In genomic region chr17:48551206-48551597, GRCh38 we compare ENCODE assay signal across 24 cellular contexts. TPM values are rescaled to one million over a fixed set of nuclear protein-coding genes. Genes with fewer than 3 reads are reported as not detected.
A peak's percentile ranks its signal among the peaks of the same experiment; 100 is the strongest.
DNase-seq lines count a peak whose midpoint lies in the region; ATAC-seq and TF ChIP-seq lines count a peak whose summit lies in the region.
"Had no signal": no experiment of that assay in that cellular context is flagged by ENCODE, and none has a peak within 500 bp of the region (broad histone marks: within the 10 kb centered on the region; RNA-seq: fewer than 3 reads in every experiment).

No MANE protein-coding gene starts in this region.

- CTCF ChIA-PET in AG04449 (lab: Yijun Ruan, JAX), result interaction anchor here (0.7 to 2.1 kb wide), 7 partner anchors 10 to 215 kb away, joined by 3 to 6 read pairs (median 3); partner anchors contain the start of gene HOXB5
- CTCF ChIA-PET in Panc1 (lab: Charles Lee), result no interaction called here

- H3K9me3 ChIP-seq in Panc1 (ENCODE audit: control insufficient read depth, insufficient read depth, low read depth, low read length) (no peaks in the 10 kb centered on the region), esophagus squamous epithelium (no peaks in the 10 kb centered on the region), muscle layer of duodenum (ENCODE audit: control insufficient read depth in 1 of 2, low read length in 2 of 2) (no peaks in the 10 kb centered on the region)
- H3K9me3 ChIP-seq: heart left ventricle had no signal

- no peak for TF ChIP-seq POLR2A in esophagus squamous epithelium (IDR thresholded peaks at IDR 0.05)

- peaks cover 79% of the 10 kb centered on the region for H3K4me1 ChIP-seq in Panc1 (ENCODE audit: control insufficient read depth, insufficient read depth, low read length)
- H3K4me1 ChIP-seq in esophagus squamous epithelium, result peaks cover 8 to 100% (median 54%) of the 10 kb centered on the region in 3 donors
- peaks cover 8 to 56% of the 10 kb centered on the region in 2 donors for H3K4me1 ChIP-seq in muscle layer of duodenum (ENCODE audit: control insufficient read depth in 1 of 2, insufficient read depth in 2 of 2, low read length in 2 of 2)
- H3K4me1 ChIP-seq: neural progenitor cell had no signal

- peak overlapping the region; percentile 91 for H3K27ac ChIP-seq in Panc1 (ENCODE audit: low read length)
- H3K27ac ChIP-seq in esophagus squamous epithelium, result peak overlapping the region; percentile 86 to 95 (median 92)
- H3K27ac ChIP-seq in muscle layer of duodenum (ENCODE audit: low read length), result peak overlapping the region; percentile 63
- H3K27ac ChIP-seq: neural progenitor cell had no signal

- peaks cover 24% of the 10 kb centered on the region for H3K36me3 Mint-ChIP-seq in endothelial cell (ENCODE audit: low read depth, unreplicated experiment)
- H3K36me3 Mint-ChIP-seq: activated naive CD8-positive, alpha-beta T cell treated with anti-CD3 and anti-CD28 coated beads for 36 hours; neural progenitor cell had no signal

- TF ChIP-seq CTCF in AG04449 (IDR thresholded peaks at IDR 0.05; ENCODE audit: insufficient read depth, low read length, missing control alignments), result no peak
- no peak for TF ChIP-seq CTCF in Panc1 (IDR thresholded peaks at IDR 0.05)
- TF ChIP-seq CTCF in esophagus squamous epithelium (IDR thresholded peaks at IDR 0.05), result no peak
- no peak for TF ChIP-seq CTCF in endothelial cell (IDR thresholded peaks at IDR 0.05; ENCODE audit: unreplicated experiment)

- WGBS in esophagus squamous epithelium, 2 donors, result 17 to 60% methylated on average over 2 to 8 of the region's 21 CpGs

- in situ Hi-C loops in Panc1 (cut with HindIII; ENCODE audit: low pct_unique_long_range_greater_than_20kb, low sequenced_read_pairs), result no loop called here

- H3K27me3 ChIP-seq in Panc1 (ENCODE audit: control insufficient read depth, insufficient read depth, low read length) (no peaks in the 10 kb centered on the region), esophagus squamous epithelium (peaks cover 0 to 79% (median 0%) of the 10 kb centered on the region in 4 donors), muscle layer of duodenum (ENCODE audit: low read depth, low read length) (peaks cover 4% of the 10 kb centered on the region)

- H3K4me1 Mint-ChIP-seq in endothelial cell (ENCODE audit: unreplicated experiment), result peaks cover 53% of the 10 kb centered on the region
- H3K4me1 Mint-ChIP-seq: neural progenitor cell had no signal

- peak overlapping the region; percentile 27; the same call in 1 of the 2 replicates for H3K4me3 ChIP-seq in AG04449 (ENCODE audit: low read depth, low read length)
- no peak overlapping the region for H3K4me3 ChIP-seq in Panc1 (ENCODE audit: low read depth in 2 of 2, low read length in 2 of 2)
- H3K4me3 ChIP-seq in esophagus squamous epithelium, result peak overlapping the region; percentile 13 to 44 (median 22)
- peak overlapping the region in 1 of 2 donors; percentile 38 for H3K4me3 ChIP-seq in muscle layer of duodenum (ENCODE audit: low read depth in 1 of 2, low read length in 2 of 2)
- H3K4me3 ChIP-seq: heart left ventricle, neural progenitor cell had no signal

- intact Hi-C loops in Panc1 (cut with micrococcal nuclease; ENCODE audit: unreplicated experiment), result no loop called here
- intact Hi-C loops in esophagus squamous epithelium (cut with DNase I), result no loop called here

- POLR2A ChIA-PET in AG04449 (lab: Yijun Ruan, JAX) (interaction anchor here (1.0 kb wide), 2 partner anchors 42 to 47 kb away, joined by 3 read pairs; partner anchors contain the start of gene HOXB5), Panc1 (lab: Charles Lee) (no interaction called here)

- DNase-seq in AG04449 (ENCODE audit: low read depth, low spot score), result no peak
- DNase-seq in Panc1 (ENCODE audit: low read depth, low spot score), result no peak
- no peak for DNase-seq in esophagus squamous epithelium (lab: John Stamatoyannopoulos, UW)
- DNase-seq in endothelial cell (ENCODE audit: low spot score), result no peak
- DNase-seq in T1000 (lab: John Stamatoyannopoulos, UW), result no peak
- DNase-seq: activated CD4-positive, alpha-beta T cell treated with anti-CD3 and anti-CD28 coated beads for 1 hour; activated naive CD8-positive, alpha-beta T cell treated with anti-CD3 and anti-CD28 coated beads for 36 hours; caudate nucleus; heart left ventricle; mesendoderm; NCI-H146; NK-92 treated with Interleukin-12 subunit alpha and Interleukin-12 subunit beta, amount 100 ng/mL, for 24 hours; RPMI8226; T-helper 9 cell had no signal

- no peak overlapping the region for H3K27ac Mint-ChIP-seq in endothelial cell (ENCODE audit: unreplicated experiment)
- H3K27ac Mint-ChIP-seq: activated naive CD8-positive, alpha-beta T cell treated with anti-CD3 and anti-CD28 coated beads for 36 hours; activated T-helper 17 cell treated with anti-CD3 and anti-CD28 coated beads, Interleukin-2, amount 50 U/mL, for 72 hours; H9; neural progenitor cell had no signal

- H3K4me3 Mint-ChIP-seq in endothelial cell (ENCODE audit: unreplicated experiment), result no peak overlapping the region
- H3K4me3 Mint-ChIP-seq: activated naive CD8-positive, alpha-beta T cell treated with anti-CD3 and anti-CD28 coated beads for 36 hours; activated T-helper 17 cell treated with anti-CD3 and anti-CD28 coated beads, Interleukin-2, amount 50 U/mL, for 72 hours; neural progenitor cell had no signal

- ATAC-seq in Panc1 (no peak), HG03460 (IDR thresholded peaks at IDR 0.05; ENCODE audit: unreplicated experiment) (no peak), HG03159 (IDR thresholded peaks at IDR 0.05; ENCODE audit: unreplicated experiment) (no peak)
- ATAC-seq: activated T-helper 17 cell treated with anti-CD3 and anti-CD28 coated beads, Interleukin-2, amount 50 U/mL, for 72 hours; heart left ventricle; HepG2; SK-N-SH treated with all-trans-retinoic acid at 6 μM for 48 hours had no signal

- H3K9me3 Mint-ChIP-seq in endothelial cell (ENCODE audit: unreplicated experiment), result no peaks in the 10 kb centered on the region
- H3K9me3 Mint-ChIP-seq: activated naive CD8-positive, alpha-beta T cell treated with anti-CD3 and anti-CD28 coated beads for 36 hours; activated T-helper 17 cell treated with anti-CD3 and anti-CD28 coated beads, Interleukin-2, amount 50 U/mL, for 72 hours had no signal

- H3K36me3 ChIP-seq in Panc1 (ENCODE audit: control insufficient read depth, insufficient read depth, low read length) (peaks cover 26% of the 10 kb centered on the region), esophagus squamous epithelium (peaks cover 0 to 25% (median 6%) of the 10 kb centered on the region in 3 donors), muscle layer of duodenum (ENCODE audit: control insufficient read depth in 1 of 2, insufficient read depth in 2 of 2, low read length in 2 of 2) (no peaks in the 10 kb centered on the region)
- H3K36me3 ChIP-seq: neural progenitor cell had no signal

- H3K27me3 Mint-ChIP-seq in endothelial cell (ENCODE audit: unreplicated experiment), result peaks cover 27% of the 10 kb centered on the region

- BruUV-seq in Panc1 (replicated peaks; lab: Mats Ljungman, UMichigan), result no TSS peak

RNA-seq across cellular contexts. Expression of gene HOXB2, which starts 6.3 kb away (rescaled TPM):
- total RNA-seq in Panc1 (2021; ENCODE audit: unreplicated experiment) (70.1 TPM), esophagus squamous epithelium (10 to 100 TPM in 3 of 4 donors, 1 to 10 TPM in 1; 9.2 to 24.2 (median 17.1) TPM), endothelial cell (ENCODE audit: unreplicated experiment) (5.6 TPM)
- 66.6 TPM for polyA plus RNA-seq in Panc1 (2012; ENCODE audit: insufficient read length)
- total RNA-seq: H9, HepG2, temporal lobe had no signal
- polyA plus RNA-seq: HepG2 had no signal

RNA-seq across cellular contexts. Expression of gene HOXB1, which starts 20.4 kb away (rescaled TPM):
- not detected for total RNA-seq in Panc1 (2021; ENCODE audit: unreplicated experiment)
- not detected for polyA plus RNA-seq in Panc1 (2012; ENCODE audit: insufficient read length)
- under 1 TPM in 1 of 4 donors, not detected in 3; 0.19 TPM for total RNA-seq in esophagus squamous epithelium
- total RNA-seq in endothelial cell (ENCODE audit: unreplicated experiment), result not detected
- total RNA-seq: activated naive CD8-positive, alpha-beta T cell treated with anti-CD3 and anti-CD28 coated beads for 36 hours; activated T-helper 17 cell treated with anti-CD3 and anti-CD28 coated beads, Interleukin-2, amount 50 U/mL, for 72 hours; H9; heart left ventricle; HepG2; pulmonary artery endothelial cell; temporal lobe had no signal
- polyA plus RNA-seq: heart left ventricle, HepG2 had no signal

RNA-seq across cellular contexts. Expression of gene HOXB4, which starts 26.9 kb away (rescaled TPM):
- total RNA-seq in Panc1 (2021; ENCODE audit: unreplicated experiment) (27.9 TPM), esophagus squamous epithelium (1 to 10 TPM in 3 of 4 donors, under 1 TPM in 1; 0.27 to 2.9 (median 1.8) TPM), endothelial cell (ENCODE audit: unreplicated experiment) (6.5 TPM)
- polyA plus RNA-seq in Panc1 (2012; ENCODE audit: insufficient read length), result 19.4 TPM
- total RNA-seq: H9, HepG2, temporal lobe had no signal
- polyA plus RNA-seq: HepG2 had no signal

RNA-seq across cellular contexts. Expression of gene HOXB3, which starts 38.8 kb away (rescaled TPM):
- total RNA-seq in Panc1 (2021; ENCODE audit: unreplicated experiment), result 127 TPM
- 113 TPM for polyA plus RNA-seq in Panc1 (2012; ENCODE audit: insufficient read length)
- 10 to 100 TPM in 1 of 4 donors, 1 to 10 TPM in 3; 2.5 to 11.1 (median 5.8) TPM for total RNA-seq in esophagus squamous epithelium
- total RNA-seq in endothelial cell (ENCODE audit: unreplicated experiment), result 17.7 TPM
- total RNA-seq: H9, HepG2, temporal lobe had no signal
- polyA plus RNA-seq: HepG2 had no signal

RNA-seq across cellular contexts. Expression of gene HOXB5, which starts 42.4 kb away (rescaled TPM):
- total RNA-seq in Panc1 (2021; ENCODE audit: unreplicated experiment) (67.2 TPM), esophagus squamous epithelium (not detected), endothelial cell (ENCODE audit: unreplicated experiment) (0.59 TPM)
- polyA plus RNA-seq in Panc1 (2012; ENCODE audit: insufficient read length), result 64.4 TPM
- total RNA-seq: activated naive CD8-positive, alpha-beta T cell treated with anti-CD3 and anti-CD28 coated beads for 36 hours; activated T-helper 17 cell treated with anti-CD3 and anti-CD28 coated beads, Interleukin-2, amount 50 U/mL, for 72 hours; H9; HepG2; temporal lobe had no signal
- polyA plus RNA-seq: HepG2 had no signal

Comparison
In these comparisons a context has a peak if more than half of its experiments do, and no peak if none do; other contexts are left out.
1. H3K4me3 ChIP-seq: peak in AG04449 (single experiment) and esophagus squamous epithelium (4 of 4); none in Panc1 (0 of 2).
2. Peak in every context shown above with its lines, with median percentiles within 50 percentile points of each other: H3K27ac ChIP-seq.